In the genomic region with DNA sequence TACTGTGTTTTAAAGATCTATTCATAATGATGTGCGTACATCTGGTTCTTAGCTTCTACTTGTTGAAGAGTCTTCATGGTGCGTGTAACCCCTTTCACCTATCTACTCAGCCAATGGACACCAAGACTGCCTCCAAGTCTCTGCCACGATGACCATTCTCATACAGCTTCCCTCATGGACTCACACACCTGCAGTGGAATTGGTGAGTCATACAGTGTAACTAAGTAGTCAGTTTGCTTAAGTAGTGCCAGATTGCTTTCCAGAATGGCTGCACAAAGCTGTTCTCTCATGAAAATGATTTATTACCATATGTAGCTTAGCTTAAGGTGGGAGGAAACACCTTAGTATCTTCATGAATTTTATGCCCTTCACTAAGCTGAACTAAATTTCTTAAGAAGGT, we compare ENCODE assay signal across 22 cellular contexts.
A peak's percentile ranks its signal among the peaks of the same experiment; 100 is the strongest.
DNase-seq lines count a peak whose midpoint lies in the region; ATAC-seq and TF ChIP-seq lines count a peak whose summit lies in the region.
"Had no signal": no experiment of that assay in that cellular context is flagged by ENCODE, and none has a peak within 500 bp of the region (broad histone marks: within the 10 kb centered on the region; RNA-seq: fewer than 3 reads in every experiment).

No MANE protein-coding gene starts in this region.

- peak; percentile 6 for DNase-seq in NCI-H2171 treated with DMSO at 0.1 percent for 48 hours (lab: John Stamatoyannopoulos, UW)
- no peak for DNase-seq in NCI-H2171 (lab: John Stamatoyannopoulos, UW)
- peak; percentile 32 for DNase-seq in M059J (ENCODE audit: low read depth)
- peak; percentile 43 for DNase-seq in choroid plexus epithelial cell (ENCODE audit: low read depth)
- DNase-seq in mucosa of descending colon: no peak
- no peak for DNase-seq in NCI-H1105 treated with DMSO at 0.1 percent for 48 hours (lab: John Stamatoyannopoulos, UW)
- DNase-seq: activated effector memory CD4-positive, alpha-beta T cell treated with anti-CD3 and anti-CD28 coated beads, Interleukin-2, amount 50 U/mL, for 16 hours; amniotic stem cell; DMS79; effector CD4-positive, alpha-beta T cell; islet precursor cell; NCI-H2081 treated with DMSO at 0.1 percent for 48 hours; NCI-H526 treated with DMSO at 0.1 percent for 48 hours; PC-9; psoas muscle; SK-N-SH; T-helper 9 cell had no signal

- no peaks in the 10 kb centered on the region for H3K36me3 ChIP-seq in mucosa of descending colon (ENCODE audit: low read depth)
- H3K36me3 ChIP-seq: thoracic aorta had no signal

- peaks cover 6% of the 10 kb centered on the region for H3K9me3 ChIP-seq in mucosa of descending colon
- H3K9me3 ChIP-seq: A549, psoas muscle, SK-N-SH, thoracic aorta had no signal

- TF ChIP-seq CTCF in choroid plexus epithelial cell (conservative IDR thresholded peaks at IDR 0.05; ENCODE audit: low read depth, low read length) (no peak), mucosa of descending colon (IDR thresholded peaks at IDR 0.05) (no peak)

- intact Hi-C loops in mucosa of descending colon (cut with DNase I, micrococcal nuclease): no loop called here

- peak; percentile 78 for ATAC-seq in mucosa of descending colon
- no peak for ATAC-seq in GM19395 (IDR thresholded peaks at IDR 0.05; ENCODE audit: unreplicated experiment)
- no peak for ATAC-seq in HG03571 (IDR thresholded peaks at IDR 0.05; ENCODE audit: unreplicated experiment)
- ATAC-seq: A549, psoas muscle had no signal

- H3K4me1 ChIP-seq in mucosa of descending colon (ENCODE audit: low read depth): no peaks in the 10 kb centered on the region
- H3K4me1 ChIP-seq: A549, psoas muscle had no signal

- no peak overlapping the region for H3K4me3 ChIP-seq in choroid plexus epithelial cell (ENCODE audit: low read depth, low read length)
- no peak overlapping the region for H3K4me3 ChIP-seq in mucosa of descending colon
- H3K4me3 ChIP-seq: A549, PC-9, psoas muscle, smooth muscle cell, thoracic aorta had no signal

Comparison
In these comparisons a context has a peak if more than half of its experiments do, and no peak if none do; other contexts are left out.
1. DNase-seq: peak in NCI-H2171 treated with DMSO at 0.1 percent for 48 hours (single experiment), M059J (single experiment) and choroid plexus epithelial cell (single experiment); none in NCI-H2171 (single experiment), mucosa of descending colon (0 of 3) and NCI-H1105 treated with DMSO at 0.1 percent for 48 hours (single experiment).